ENCODE assay signal across 9 cellular contexts in the genomic region with DNA sequence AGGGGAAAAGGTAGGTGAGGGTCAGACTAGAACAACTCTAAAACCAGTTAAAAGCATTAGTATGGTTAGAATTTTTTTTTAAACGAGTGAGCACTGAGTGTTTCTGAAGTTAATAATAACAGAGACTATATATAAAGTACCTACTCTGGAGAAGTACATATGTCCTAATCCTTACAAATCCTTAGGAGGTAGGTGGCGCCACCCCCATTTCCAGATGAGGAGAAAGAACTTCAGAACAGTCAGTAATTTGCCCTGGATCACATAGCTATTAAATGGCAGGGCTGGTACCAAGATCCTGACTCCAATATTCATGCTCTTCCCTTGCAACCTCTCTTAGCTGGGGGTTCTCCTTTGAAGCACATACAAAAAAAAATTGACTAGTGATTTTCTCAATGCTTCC.
DNase-seq lines count a peak whose midpoint lies in the region; ATAC-seq, FAIRE-seq and TF ChIP-seq lines count a peak whose summit lies in the region.
"Had no signal": no experiment of that assay in that cellular context is flagged by ENCODE, and none has a peak within 500 bp of the region (broad histone marks: within the 10 kb centered on the region; RNA-seq: fewer than 3 reads in every experiment).

No MANE protein-coding gene starts in this region.

- peaks cover 21% of the 10 kb centered on the region for H3K4me1 ChIP-seq in psoas muscle

- no peaks in the 10 kb centered on the region for H3K27me3 ChIP-seq in MG63
- H3K27me3 ChIP-seq in bronchial epithelial cell (ENCODE audit: control insufficient read depth, insufficient read depth, low read length) = no peaks in the 10 kb centered on the region
- no peaks in the 10 kb centered on the region for H3K27me3 ChIP-seq in psoas muscle (ENCODE audit: insufficient read depth in 3 of 3, low read length in 2 of 3)

- H3K9me3 ChIP-seq in MG63 (no peaks in the 10 kb centered on the region), psoas muscle (no peaks in the 10 kb centered on the region)

- TF ChIP-seq CTCF in bronchial epithelial cell (IDR thresholded peaks at IDR 0.05; ENCODE audit: insufficient read depth, low read length, severe bottlenecking) (peak; percentile 18), psoas muscle (IDR thresholded peaks at IDR 0.05) (peak; percentile 11)

- 78 to 91% (median 85%) methylated on average over 2 of the region's 2 CpGs for WGBS in psoas muscle, 3 donors

- no peak for ATAC-seq in psoas muscle
- no peak for ATAC-seq in HG02763 (IDR thresholded peaks at IDR 0.05; ENCODE audit: unreplicated experiment)
- no peak for ATAC-seq in GM21381 (IDR thresholded peaks at IDR 0.05; ENCODE audit: unreplicated experiment)

- no peak overlapping the region for H3K4me3 ChIP-seq in MG63
- no peak overlapping the region for H3K4me3 ChIP-seq in bronchial epithelial cell (ENCODE audit: low read depth, low read length)
- no peak overlapping the region for H3K4me3 ChIP-seq in psoas muscle

- intact Hi-C loops in psoas muscle (cut with DNase I) = loop anchor here in 1 of 2 donors (5.0 kb wide), 1 partner anchor 78 kb away; a partner anchor contains a TSS

- no peak for FAIRE-seq in bronchial epithelial cell (lab: Jason Lieb, UNC)

- H3K27ac ChIP-seq in psoas muscle = no peak overlapping the region

- DNase-seq in NCI-H1417 (lab: John Stamatoyannopoulos, UW) = peak in 2 of 3 experiments; percentile 25 to 68
- no peak for DNase-seq in NCI-H1417 treated with DMSO at 0.1 percent for 48 hours (lab: John Stamatoyannopoulos, UW)
- peak; percentile 17 for DNase-seq in MG63
- DNase-seq in bronchial epithelial cell (ENCODE audit: low read depth) = peak; percentile 18
- no peak for DNase-seq in psoas muscle
- DNase-seq in LoVo (ENCODE audit: low spot score) = no peak
- DNase-seq: foreskin melanocyte had no signal

- no peaks in the 10 kb centered on the region; the same call in 1 of the 2 replicates for H3K36me3 ChIP-seq in MG63
- H3K36me3 ChIP-seq in bronchial epithelial cell (ENCODE audit: control insufficient read depth, insufficient read depth, low read length) = no peaks in the 10 kb centered on the region
- peaks cover 2 to 4% of the 10 kb centered on the region in 2 donors for H3K36me3 ChIP-seq in psoas muscle (ENCODE audit: insufficient read depth in 1 of 2, low read depth in 1 of 2)

Comparison
In these comparisons a context has a peak if more than half of its experiments do, and no peak if none do; other contexts are left out.
1. DNase-seq: peak in NCI-H1417 (2 of 3), MG63 (single experiment) and bronchial epithelial cell (single experiment); none in NCI-H1417 treated with DMSO at 0.1 percent for 48 hours (single experiment), psoas muscle (0 of 2) and LoVo (single experiment).